Comparison of ENCODE assay signal across 9 cellular contexts in genomic region chr4:184746532-184746870, GRCh38. TPM values are rescaled to one million over a fixed set of nuclear protein-coding genes. Genes with fewer than 3 reads are reported as not detected.
DNase-seq lines count a peak whose midpoint lies in the region; ATAC-seq, FAIRE-seq and TF ChIP-seq lines count a peak whose summit lies in the region.
"Had no signal": no experiment of that assay in that cellular context is flagged by ENCODE, and none has a peak within 500 bp of the region (broad histone marks: within the 10 kb centered on the region; RNA-seq: fewer than 3 reads in every experiment).

No MANE protein-coding gene starts in this region.

- peak; percentile 14; the same call in 2 of the 3 replicates for ATAC-seq in GM23338
- ATAC-seq in activated T-helper 17 cell treated with anti-CD3 and anti-CD28 coated beads, Interleukin-2, amount 50 U/mL, for 72 hours (replicated peaks), result no peak

- TF ChIP-seq CTCF in GM23338 (conservative IDR thresholded peaks at IDR 0.05; ENCODE audit: low read depth in 2 of 2), result no peak
- no peak for TF ChIP-seq CTCF in breast epithelium (IDR thresholded peaks at IDR 0.05)
- no peak for TF ChIP-seq CTCF in kidney epithelial cell (IDR thresholded peaks at IDR 0.05; ENCODE audit: insufficient read depth, low read length, poor library complexity, severe bottlenecking)
- no peak for TF ChIP-seq CTCF in D721Med (IDR thresholded peaks at IDR 0.05; ENCODE audit: insufficient read depth, missing control alignments)

- H3K9me2 ChIP-seq in GM23338 (ENCODE audit: insufficient read depth), result no peaks in the 10 kb centered on the region

- H3K36me3 Mint-ChIP-seq in GM23338 (ENCODE audit: low read depth), result peaks cover 10% of the 10 kb centered on the region
- H3K36me3 Mint-ChIP-seq in activated T-helper 17 cell treated with anti-CD3 and anti-CD28 coated beads, Interleukin-2, amount 50 U/mL, for 72 hours (ENCODE audit: low read depth), result no peaks in the 10 kb centered on the region

- H3K36me3 ChIP-seq in GM23338 (ENCODE audit: insufficient read depth) (no peaks in the 10 kb centered on the region), breast epithelium (no peaks in the 10 kb centered on the region), kidney epithelial cell (ENCODE audit: control insufficient read depth, insufficient read depth, low read length) (no peaks in the 10 kb centered on the region)

- H3K9me3 Mint-ChIP-seq in GM23338, result peaks cover 12% of the 10 kb centered on the region
- no peaks in the 10 kb centered on the region for H3K9me3 Mint-ChIP-seq in activated T-helper 17 cell treated with anti-CD3 and anti-CD28 coated beads, Interleukin-2, amount 50 U/mL, for 72 hours

- H3K79me2 ChIP-seq in GM23338 (replicated peaks; ENCODE audit: insufficient read depth), result no peaks in the 10 kb centered on the region

- peaks cover 33% of the 10 kb centered on the region for H3K4me1 ChIP-seq in GM23338 (ENCODE audit: insufficient read depth)
- peaks cover 12 to 25% of the 10 kb centered on the region in 2 donors for H3K4me1 ChIP-seq in breast epithelium

- no peak for FAIRE-seq in D721Med (lab: Jason Lieb, UNC)

- no peaks in the 10 kb centered on the region for H3K27me3 ChIP-seq in GM23338 (ENCODE audit: insufficient read depth)
- H3K27me3 ChIP-seq in breast epithelium, result no peaks in the 10 kb centered on the region
- H3K27me3 ChIP-seq in kidney epithelial cell (ENCODE audit: control insufficient read depth, insufficient read depth, low read length), result no peaks in the 10 kb centered on the region

- peak overlapping the region; percentile 39; the same call in 1 of the 2 replicates for H3K4me2 ChIP-seq in GM23338

- DNase-seq in GM23338 (ENCODE audit: low spot score), result peak; percentile 34
- DNase-seq in breast epithelium (ENCODE audit: low spot score in 2 of 2), result peak in 1 of 2 donors; percentile 85
- DNase-seq in kidney epithelial cell (ENCODE audit: low read depth), result peak; percentile 70
- peak; percentile 75 for DNase-seq in stromal cell of bone marrow (ENCODE audit: low read depth)
- DNase-seq in NCI-H1417 treated with DMSO at 0.1 percent for 48 hours (lab: John Stamatoyannopoulos, UW), result no peak
- no peak for DNase-seq in NCI-H2196 treated with DMSO at 0.1 percent for 48 hours (lab: John Stamatoyannopoulos, UW; ENCODE audit: unreplicated experiment)
- no peak for DNase-seq in D721Med (ENCODE audit: insufficient read length, low spot score)
- DNase-seq: NCI-H187 had no signal

- H4K20me1 ChIP-seq in GM23338 (replicated peaks; ENCODE audit: insufficient read depth), result no peaks in the 10 kb centered on the region

- no peaks in the 10 kb centered on the region for H3K9me3 ChIP-seq in breast epithelium

- no peak overlapping the region for H2AFZ ChIP-seq in GM23338

- no peak overlapping the region for H3K4me3 Mint-ChIP-seq in GM23338
- H3K4me3 Mint-ChIP-seq in activated T-helper 17 cell treated with anti-CD3 and anti-CD28 coated beads, Interleukin-2, amount 50 U/mL, for 72 hours, result no peak overlapping the region

- H3K4me3 ChIP-seq in GM23338 (no peak overlapping the region), breast epithelium (peak overlapping the region in 2 of 3 donors; percentile 0 to 30), kidney epithelial cell (ENCODE audit: low read depth, low read length) (no peak overlapping the region)

- peak overlapping the region; percentile 14; the same call in 1 of the 2 replicates for H3K27ac Mint-ChIP-seq in GM23338
- H3K27ac Mint-ChIP-seq in activated T-helper 17 cell treated with anti-CD3 and anti-CD28 coated beads, Interleukin-2, amount 50 U/mL, for 72 hours, result no peak overlapping the region

- no peak for TF ChIP-seq POLR2A in breast epithelium (IDR thresholded peaks at IDR 0.05)

- no peaks in the 10 kb centered on the region for H3F3A ChIP-seq in GM23338 (replicated peaks; ENCODE audit: low read depth)

- no peak overlapping the region for H3K27ac ChIP-seq in GM23338 (ENCODE audit: low read depth)
- peak overlapping the region; percentile 90 to 95 for H3K27ac ChIP-seq in breast epithelium

- peaks cover 48% of the 10 kb centered on the region for H3K4me1 Mint-ChIP-seq in GM23338
- no peaks in the 10 kb centered on the region for H3K4me1 Mint-ChIP-seq in activated T-helper 17 cell treated with anti-CD3 and anti-CD28 coated beads, Interleukin-2, amount 50 U/mL, for 72 hours

- intact Hi-C loops in breast epithelium (cut with DNase I; ENCODE audit: low total_unique reads), result loop anchor here (5.0 to 10.0 kb wide), 2 partner anchors 68 to 391 kb away; no protein-coding TSS in a partner anchor

- peaks cover 14% of the 10 kb centered on the region for H3K27me3 Mint-ChIP-seq in GM23338 (ENCODE audit: insufficient read depth, low read depth, poor library complexity)
- no peaks in the 10 kb centered on the region for H3K27me3 Mint-ChIP-seq in activated T-helper 17 cell treated with anti-CD3 and anti-CD28 coated beads, Interleukin-2, amount 50 U/mL, for 72 hours

TF ChIP-seq in GM23338, 12 proteins besides CTCF, POLR2A, EP300 and RAD21 (continues in another document):
- TF ChIP-seq, protein P1, sequence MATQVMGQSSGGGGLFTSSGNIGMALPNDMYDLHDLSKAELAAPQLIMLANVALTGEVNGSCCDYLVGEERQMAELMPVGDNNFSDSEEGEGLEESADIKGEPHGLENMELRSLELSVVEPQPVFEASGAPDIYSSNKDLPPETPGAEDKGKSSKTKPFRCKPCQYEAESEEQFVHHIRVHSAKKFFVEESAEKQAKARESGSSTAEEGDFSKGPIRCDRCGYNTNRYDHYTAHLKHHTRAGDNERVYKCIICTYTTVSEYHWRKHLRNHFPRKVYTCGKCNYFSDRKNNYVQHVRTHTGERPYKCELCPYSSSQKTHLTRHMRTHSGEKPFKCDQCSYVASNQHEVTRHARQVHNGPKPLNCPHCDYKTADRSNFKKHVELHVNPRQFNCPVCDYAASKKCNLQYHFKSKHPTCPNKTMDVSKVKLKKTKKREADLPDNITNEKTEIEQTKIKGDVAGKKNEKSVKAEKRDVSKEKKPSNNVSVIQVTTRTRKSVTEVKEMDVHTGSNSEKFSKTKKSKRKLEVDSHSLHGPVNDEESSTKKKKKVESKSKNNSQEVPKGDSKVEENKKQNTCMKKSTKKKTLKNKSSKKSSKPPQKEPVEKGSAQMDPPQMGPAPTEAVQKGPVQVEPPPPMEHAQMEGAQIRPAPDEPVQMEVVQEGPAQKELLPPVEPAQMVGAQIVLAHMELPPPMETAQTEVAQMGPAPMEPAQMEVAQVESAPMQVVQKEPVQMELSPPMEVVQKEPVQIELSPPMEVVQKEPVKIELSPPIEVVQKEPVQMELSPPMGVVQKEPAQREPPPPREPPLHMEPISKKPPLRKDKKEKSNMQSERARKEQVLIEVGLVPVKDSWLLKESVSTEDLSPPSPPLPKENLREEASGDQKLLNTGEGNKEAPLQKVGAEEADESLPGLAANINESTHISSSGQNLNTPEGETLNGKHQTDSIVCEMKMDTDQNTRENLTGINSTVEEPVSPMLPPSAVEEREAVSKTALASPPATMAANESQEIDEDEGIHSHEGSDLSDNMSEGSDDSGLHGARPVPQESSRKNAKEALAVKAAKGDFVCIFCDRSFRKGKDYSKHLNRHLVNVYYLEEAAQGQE (IDR thresholded peaks at IDR 0.05; ENCODE audit: unreplicated experiment), result no peak
- no peak for TF ChIP-seq POLR2AphosphoS5 (IDR thresholded peaks at IDR 0.05; ENCODE audit: low read depth)
- TF ChIP-seq ZNF114 (CRISPR knock-in tag; IDR thresholded peaks at IDR 0.05), result no peak
- TF ChIP-seq CREB1 (CRISPR knock-in tag; IDR thresholded peaks at IDR 0.05; ENCODE audit: low read depth), result no peak
- no peak for TF ChIP-seq JUNB (IDR thresholded peaks at IDR 0.05; ENCODE audit: unreplicated experiment)
- no peak for TF ChIP-seq EZH2 (IDR thresholded peaks at IDR 0.05; ENCODE audit: low read depth, unreplicated experiment)
- no peak for TF ChIP-seq EZH2phosphoT487 (IDR thresholded peaks at IDR 0.05; ENCODE audit: unreplicated experiment)
- no peak for TF ChIP-seq STAT1 (IDR thresholded peaks at IDR 0.05; ENCODE audit: unreplicated experiment)
- no peak for TF ChIP-seq NANOG (IDR thresholded peaks at IDR 0.05; ENCODE audit: borderline replicate concordance)

RNA-seq across cellular contexts. Expression of gene CENPU, which starts 12.6 kb away (rescaled TPM):
- total RNA-seq in GM23338 (2014; rRNA removed; shearing (Covaris generic)), result 77.0 and 88.3 TPM in 2 replicates
- 152 and 186 TPM in 2 replicates for polyA plus RNA-seq in GM23338 (2016; fragmentation: Nextera tagmentation; extraction: Ambion mirVana)
- 1 to 10 TPM; 2.2 to 4.3 (median 2.6) TPM for total RNA-seq in breast epithelium
- 5.9 and 8.7 TPM in 2 replicates for total RNA-seq in kidney epithelial cell
- 10 to 100 TPM; 48.6 to 66.4 TPM for total RNA-seq in activated T-helper 17 cell treated with anti-CD3 and anti-CD28 coated beads, Interleukin-2, amount 50 U/mL, for 72 hours

Comparison
In these comparisons a context has a peak if more than half of its experiments do, and no peak if none do; other contexts are left out.
1. DNase-seq: peak in GM23338 (single experiment), kidney epithelial cell (single experiment) and stromal cell of bone marrow (single experiment); none in NCI-H1417 treated with DMSO at 0.1 percent for 48 hours (single experiment), NCI-H2196 treated with DMSO at 0.1 percent for 48 hours (single experiment) and D721Med (single experiment).
2. H3K4me3 ChIP-seq: peak in breast epithelium (2 of 3); none in GM23338 (single experiment) and kidney epithelial cell (single experiment).